ENCODE assay signal across 21 cellular contexts in the genomic region with DNA sequence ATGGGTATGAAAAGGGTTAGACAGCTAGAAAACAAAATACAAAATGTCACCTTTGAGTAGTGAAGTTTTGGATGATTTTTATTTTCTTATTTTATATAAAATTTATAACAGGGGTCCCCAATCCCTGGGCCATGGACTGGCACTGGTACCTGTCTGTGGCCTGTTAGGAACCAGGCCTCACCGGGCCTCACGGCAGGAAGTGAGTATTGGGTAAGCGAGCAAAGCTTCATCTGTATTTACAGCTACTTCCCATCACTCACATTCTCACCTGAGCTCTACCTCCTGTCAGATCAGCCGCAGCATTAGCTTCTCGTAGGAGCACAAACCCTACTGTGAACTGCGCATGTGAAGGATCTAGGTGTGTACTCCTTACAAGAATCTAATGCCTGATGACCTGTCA.
DNase-seq lines count a peak whose midpoint lies in the region; ATAC-seq and TF ChIP-seq lines count a peak whose summit lies in the region.
"Had no signal": no experiment of that assay in that cellular context is flagged by ENCODE, and none has a peak within 500 bp of the region (broad histone marks: within the 10 kb centered on the region; RNA-seq: fewer than 3 reads in every experiment).

No MANE protein-coding gene starts in this region.

- CTCF ChIA-PET in activated CD8-positive, alpha-beta memory T cell treated with anti-CD3 and anti-CD28 coated beads, Interleukin-2, amount 10 ng/mL, durations not matched to agents 7 days and 5 days (lab: Charles Lee), result no interaction called here

- H3K27me3 Mint-ChIP-seq in activated CD8-positive, alpha-beta memory T cell treated with anti-CD3 and anti-CD28 coated beads, Interleukin-2, amount 10 ng/mL, durations not matched to agents 7 days and 5 days, result peaks cover 5% of the 10 kb centered on the region

- no peak for TF ChIP-seq POLR2A in breast epithelium (IDR thresholded peaks at IDR 0.05)
- no peak for TF ChIP-seq POLR2A in uterus (IDR thresholded peaks at IDR 0.05)

- no peaks in the 10 kb centered on the region for H3K36me3 Mint-ChIP-seq in activated CD8-positive, alpha-beta memory T cell treated with anti-CD3 and anti-CD28 coated beads, Interleukin-2, amount 10 ng/mL, durations not matched to agents 7 days and 5 days
- H3K36me3 Mint-ChIP-seq: stimulated activated naive B cell treated with anti-CD40 and anti-IgM and Interleukin-4, amounts not matched to agents 10 μg/mL and 1 μg/mL and 100 μg/mL, for 72 hours had no signal

- intact Hi-C loops in breast epithelium (cut with DNase I; ENCODE audit: low total_unique reads) (loop anchor here (5.0 kb wide), 1 partner anchor 327 kb away; no protein-coding TSS in a partner anchor), uterus (cut with DNase I; ENCODE audit: low total_unique reads) (no loop called here)

- H3K27me3 ChIP-seq in breast epithelium (no peaks in the 10 kb centered on the region), muscle layer of duodenum (ENCODE audit: low read depth, low read length) (no peaks in the 10 kb centered on the region), uterus (no peaks in the 10 kb centered on the region)
- H3K27me3 ChIP-seq: BLaER1, tibial nerve had no signal

- no peak for TF ChIP-seq CTCF in breast epithelium (IDR thresholded peaks at IDR 0.05)
- TF ChIP-seq CTCF in uterus (IDR thresholded peaks at IDR 0.05), result no peak

- H3K27ac Mint-ChIP-seq in activated CD8-positive, alpha-beta memory T cell treated with anti-CD3 and anti-CD28 coated beads, Interleukin-2, amount 10 ng/mL, durations not matched to agents 7 days and 5 days, result no peak overlapping the region
- H3K27ac Mint-ChIP-seq: activated naive CD8-positive, alpha-beta T cell treated with anti-CD3 and anti-CD28 coated beads, Interleukin-2, amount 50 U/mL, for 24 hours; progenitor cell of endocrine pancreas had no signal

- H3K9me3 ChIP-seq in breast epithelium (no peaks in the 10 kb centered on the region), muscle layer of duodenum (ENCODE audit: control insufficient read depth in 1 of 2, low read length in 2 of 2) (no peaks in the 10 kb centered on the region), uterus (no peaks in the 10 kb centered on the region)
- H3K9me3 ChIP-seq: BLaER1, tibial nerve had no signal

- H3K9me3 Mint-ChIP-seq in activated CD8-positive, alpha-beta memory T cell treated with anti-CD3 and anti-CD28 coated beads, Interleukin-2, amount 10 ng/mL, durations not matched to agents 7 days and 5 days (ENCODE audit: low read depth), result no peaks in the 10 kb centered on the region
- H3K9me3 Mint-ChIP-seq: activated naive CD8-positive, alpha-beta T cell treated with anti-CD3 and anti-CD28 coated beads, Interleukin-2, amount 50 U/mL, for 24 hours; stimulated activated naive B cell treated with anti-CD40 and anti-IgM and Interleukin-4, amounts not matched to agents 10 μg/mL and 1 μg/mL and 100 μg/mL, for 72 hours had no signal

- peak; percentile 14 for DNase-seq in activated CD8-positive, alpha-beta memory T cell treated with anti-CD3 and anti-CD28 coated beads, Interleukin-2, amount 10 ng/mL, durations not matched to agents 7 days and 5 days
- DNase-seq in activated CD8-positive, alpha-beta memory T cell treated with anti-CD3 and anti-CD28 coated beads, Interleukin-2, amount 50 U/mL, for 4 hours, result no peak
- peak in 1 of 2 donors; percentile 12 for DNase-seq in breast epithelium (ENCODE audit: low spot score in 2 of 2)
- DNase-seq in uterus, result no peak
- DNase-seq in DMS 273 treated with DMSO at 0.1 percent for 48 hours (lab: John Stamatoyannopoulos, UW), result no peak
- no peak for DNase-seq in SKM-1 treated with dmso at 0.1 percent for 144 hours (lab: John Stamatoyannopoulos, UW; ENCODE audit: unreplicated experiment)
- no peak for DNase-seq in stimulated activated naive CD4-positive, alpha-beta T cell (lab: John Stamatoyannopoulos, UW)
- DNase-seq: activated effector memory CD4-positive, alpha-beta T cell treated with anti-CD3 and anti-CD28 coated beads, Interleukin-2, amount 50 U/mL, for 16 hours; activated naive CD8-positive, alpha-beta T cell treated with anti-CD3 and anti-CD28 coated beads, Interleukin-2, amount 50 U/mL, for 24 hours; cortex of kidney; Karpas-422; NCI-H1092; NCI-H2029 treated with DMSO at 0.1 percent for 48 hours; NCI-H446; small intestine; stimulated activated naive B cell treated with anti-CD40 and anti-IgM and Interleukin-4, amounts not matched to agents 10 μg/mL and 1 μg/mL and 100 μg/mL, for 72 hours; T-helper 2 cell had no signal

- H3K4me3 ChIP-seq in breast epithelium (no peak overlapping the region), muscle layer of duodenum (ENCODE audit: low read depth in 1 of 2, low read length in 2 of 2) (no peak overlapping the region), uterus (no peak overlapping the region)
- H3K4me3 ChIP-seq: BLaER1, tibial nerve had no signal

- H3K27ac ChIP-seq in breast epithelium (peak overlapping the region; percentile 73 to 77), muscle layer of duodenum (ENCODE audit: low read length) (peak overlapping the region; percentile 67), uterus (peak overlapping the region; percentile 87 to 88)
- H3K27ac ChIP-seq: BLaER1 had no signal

- H3K4me3 Mint-ChIP-seq in activated CD8-positive, alpha-beta memory T cell treated with anti-CD3 and anti-CD28 coated beads, Interleukin-2, amount 10 ng/mL, durations not matched to agents 7 days and 5 days, result no peak overlapping the region
- H3K4me3 Mint-ChIP-seq: activated naive CD8-positive, alpha-beta T cell treated with anti-CD3 and anti-CD28 coated beads, Interleukin-2, amount 50 U/mL, for 24 hours; stimulated activated naive B cell treated with anti-CD40 and anti-IgM and Interleukin-4, amounts not matched to agents 10 μg/mL and 1 μg/mL and 100 μg/mL, for 72 hours had no signal

- no peaks in the 10 kb centered on the region for H3K4me1 Mint-ChIP-seq in activated CD8-positive, alpha-beta memory T cell treated with anti-CD3 and anti-CD28 coated beads, Interleukin-2, amount 10 ng/mL, durations not matched to agents 7 days and 5 days

- no peaks in the 10 kb centered on the region for H3K4me1 ChIP-seq in breast epithelium
- peaks cover 4 to 15% of the 10 kb centered on the region in 2 donors for H3K4me1 ChIP-seq in muscle layer of duodenum (ENCODE audit: control insufficient read depth in 1 of 2, insufficient read depth in 2 of 2, low read length in 2 of 2)
- H3K4me1 ChIP-seq in uterus, result no peaks in the 10 kb centered on the region

- no peak for ATAC-seq in activated CD8-positive, alpha-beta memory T cell treated with anti-CD3 and anti-CD28 coated beads, Interleukin-2, amount 10 ng/mL, durations not matched to agents 7 days and 5 days
- ATAC-seq: stimulated activated naive B cell treated with anti-CD40 and anti-IgM and Interleukin-4, amounts not matched to agents 10 μg/mL and 1 μg/mL and 100 μg/mL, for 72 hours had no signal

- H3K36me3 ChIP-seq in breast epithelium (no peaks in the 10 kb centered on the region), muscle layer of duodenum (ENCODE audit: control insufficient read depth in 1 of 2, insufficient read depth in 2 of 2, low read length in 2 of 2) (no peaks in the 10 kb centered on the region), uterus (no peaks in the 10 kb centered on the region)
- H3K36me3 ChIP-seq: BLaER1, tibial nerve had no signal
